Comparison of ENCODE assay signal across 11 cellular contexts in genomic region chr11:11567862-11568650, GRCh38. TPM values are rescaled to one million over a fixed set of nuclear protein-coding genes. Genes with fewer than 3 reads are reported as not detected.
A peak's percentile ranks its signal among the peaks of the same experiment; 100 is the strongest.
DNase-seq lines count a peak whose midpoint lies in the region; ATAC-seq and TF ChIP-seq lines count a peak whose summit lies in the region.
"Had no signal": no experiment of that assay in that cellular context is flagged by ENCODE, and none has a peak within 500 bp of the region (broad histone marks: within the 10 kb centered on the region; RNA-seq: fewer than 3 reads in every experiment).

No MANE protein-coding gene starts in this region.

- RAD21 ChIA-PET in HCT116 (lab: Charles Lee; ENCODE audit: low non-redundant PET in 1 of 2, low total read pairs in 2 of 2, uncharacterized antibody in 2 of 2, unreplicated experiment in 2 of 2): no interaction called here

- no peak overlapping the region for H3K18ac ChIP-seq in mesenchymal stem cell (ENCODE audit: low read depth in 1 of 2, low read length in 2 of 2)

- ATAC-seq in HCT116 (peak; percentile 82), left lobe of liver (no peak)
- ATAC-seq in activated CD8-positive, alpha-beta T cell treated with anti-CD3 and anti-CD28 coated beads for 36 hours: peak; percentile 89

- POLR2A ChIA-PET in HCT116 (lab: Charles Lee): no interaction called here
- POLR2A ChIA-PET in activated CD8-positive, alpha-beta T cell treated with anti-CD3 and anti-CD28 coated beads for 36 hours (lab: Charles Lee): no interaction called here

- H4K8ac ChIP-seq in mesenchymal stem cell (ENCODE audit: low read length): no peak overlapping the region

- H3K36me3 ChIP-seq in BLaER1 (no peaks in the 10 kb centered on the region), HCT116 (ENCODE audit: control insufficient read depth in 1 of 2, insufficient read depth in 2 of 2, low read length in 2 of 2) (no peaks in the 10 kb centered on the region), mesenchymal stem cell (ENCODE audit: control insufficient read depth in 1 of 2, insufficient read depth in 2 of 2, low read depth in 1 of 2, low read length in 2 of 2) (no peaks in the 10 kb centered on the region), Peyer's patch (no peaks in the 10 kb centered on the region)
- H3K36me3 ChIP-seq: stomach had no signal

- intact Hi-C loops in HCT116 (cut with micrococcal nuclease): no loop called here
- intact Hi-C loops in activated CD8-positive, alpha-beta T cell treated with anti-CD3 and anti-CD28 coated beads for 36 hours (cut with micrococcal nuclease): no loop called here

- no peak overlapping the region for H2BK120ac ChIP-seq in mesenchymal stem cell (ENCODE audit: low read depth, low read length)

- no peaks in the 10 kb centered on the region for H4K20me1 ChIP-seq in BLaER1
- no peaks in the 10 kb centered on the region for H4K20me1 ChIP-seq in HCT116 (ENCODE audit: insufficient read depth)

- H3K4ac ChIP-seq in mesenchymal stem cell (ENCODE audit: low read depth in 1 of 2, low read length in 2 of 2): no peak overlapping the region

- no peaks in the 10 kb centered on the region for H3K79me1 ChIP-seq in mesenchymal stem cell (replicated peaks; ENCODE audit: low read length, poor library complexity, severe bottlenecking)

- H3K4me3 Mint-ChIP-seq in activated CD8-positive, alpha-beta T cell treated with anti-CD3 and anti-CD28 coated beads for 36 hours: no peak overlapping the region
- H3K4me3 Mint-ChIP-seq: activated T-cell treated with anti-CD3 and anti-CD28 coated beads, Interleukin-2, amount 50 U/mL, for 4 hours had no signal

- H3K14ac ChIP-seq in mesenchymal stem cell (ENCODE audit: low read length in 2 of 2): no peak overlapping the region

- no peak for TF ChIP-seq CTCF in HCT116 (IDR thresholded peaks at IDR 0.05 in 2 of 3, conservative IDR thresholded peaks at IDR 0.05 in 1 of 3; ENCODE audit: borderline replicate concordance in 1 of 3, insufficient read depth in 1 of 3, low read depth in 2 of 3, low read length in 2 of 3)
- no peak for TF ChIP-seq CTCF in activated CD8-positive, alpha-beta T cell treated with anti-CD3 and anti-CD28 coated beads for 36 hours (IDR thresholded peaks at IDR 0.05)
- TF ChIP-seq CTCF in Peyer's patch (IDR thresholded peaks at IDR 0.05): no peak

- CTCF ChIA-PET in HCT116 (lab: Charles Lee): interaction anchor here (1.4 kb wide), 1 partner anchor 540 kb away, joined by 3 read pairs; no protein-coding TSS in a partner anchor
- CTCF ChIA-PET in activated CD8-positive, alpha-beta T cell treated with anti-CD3 and anti-CD28 coated beads for 36 hours (lab: Charles Lee): no interaction called here

- H3K79me2 ChIP-seq in HCT116 (ENCODE audit: insufficient read depth, low read length): peaks cover 23% of the 10 kb centered on the region; the same call in 1 of the 2 replicates

- WGBS in mesenchymal stem cell: 76% methylated on average over 4 of the region's 8 CpGs

- no peak overlapping the region for H3K23ac ChIP-seq in mesenchymal stem cell (ENCODE audit: low read length in 2 of 2)

- H3K27ac Mint-ChIP-seq in activated CD8-positive, alpha-beta T cell treated with anti-CD3 and anti-CD28 coated beads for 36 hours: no peak overlapping the region

- 0 out of 2 replicates have a peak, but pooled peaks cover 3% of the 10 kb centered on the region for H3K9me2 ChIP-seq in HCT116 (ENCODE audit: insufficient read depth)

- H3K9me3 ChIP-seq in BLaER1 (no peaks in the 10 kb centered on the region), HCT116 (ENCODE audit: control insufficient read depth in 1 of 2, insufficient read depth in 1 of 2, low read depth in 1 of 2, low read length in 2 of 2) (no peaks in the 10 kb centered on the region), mesenchymal stem cell (ENCODE audit: control insufficient read depth, low read length) (no peaks in the 10 kb centered on the region), Peyer's patch (no peaks in the 10 kb centered on the region)
- H3K9me3 ChIP-seq: stomach had no signal

- no peak overlapping the region for H4K91ac ChIP-seq in mesenchymal stem cell (ENCODE audit: low read length)

- DNase-seq in HCT116 (ENCODE audit: low read depth, low spot score): peak; percentile 22
- DNase-seq in activated CD8-positive, alpha-beta T cell treated with anti-CD3 and anti-CD28 coated beads for 36 hours: peak; percentile 35
- peak; percentile 15 for DNase-seq in mesenchymal stem cell
- no peak for DNase-seq in SHP77 treated with DMSO at 0.1 percent for 48 hours (lab: John Stamatoyannopoulos, UW)
- DNase-seq in AG20443 (ENCODE audit: low spot score): no peak
- DNase-seq in Peyer's patch: no peak
- no peak for DNase-seq in left lobe of liver (ENCODE audit: low spot score)
- DNase-seq: activated T-cell treated with anti-CD3 and anti-CD28 coated beads, Interleukin-2, amount 50 U/mL, for 4 hours; stomach had no signal

- H3K4me2 ChIP-seq in BLaER1: peak overlapping the region; percentile 3
- peak overlapping the region; percentile 63 for H3K4me2 ChIP-seq in HCT116 (ENCODE audit: low read length)
- no peak overlapping the region for H3K4me2 ChIP-seq in mesenchymal stem cell (ENCODE audit: low read length, poor library complexity, severe bottlenecking)

- no peak for TF ChIP-seq RAD21 in HCT116 (IDR thresholded peaks at IDR 0.05; ENCODE audit: low read depth)

- H2AK5ac ChIP-seq in mesenchymal stem cell (ENCODE audit: low read length, severe bottlenecking): no peak overlapping the region

- no peaks in the 10 kb centered on the region for H3K36me3 Mint-ChIP-seq in activated CD8-positive, alpha-beta T cell treated with anti-CD3 and anti-CD28 coated beads for 36 hours (ENCODE audit: low read depth)

- H3K27me3 Mint-ChIP-seq in activated CD8-positive, alpha-beta T cell treated with anti-CD3 and anti-CD28 coated beads for 36 hours: peaks cover 5% of the 10 kb centered on the region

- peaks cover 24% of the 10 kb centered on the region for H3K4me1 ChIP-seq in BLaER1
- peaks cover 21 to 38% of the 10 kb centered on the region in 2 experiments for H3K4me1 ChIP-seq in HCT116 (ENCODE audit: control insufficient read depth in 1 of 2, insufficient read depth in 2 of 2, low read length in 2 of 2)
- H3K4me1 ChIP-seq in mesenchymal stem cell (ENCODE audit: control insufficient read depth, insufficient read depth, low read depth, low read length): peaks cover 2% of the 10 kb centered on the region
- no peaks in the 10 kb centered on the region for H3K4me1 ChIP-seq in Peyer's patch

- H3K27ac ChIP-seq in BLaER1 (no peak overlapping the region), HCT116 (ENCODE audit: low read depth, low read length) (peak overlapping the region; percentile 18), mesenchymal stem cell (ENCODE audit: low read length, poor library complexity, severe bottlenecking) (no peak overlapping the region), Peyer's patch (no peak overlapping the region)
- H3K27ac ChIP-seq: C4-2B, stomach had no signal

- H3K9me3 Mint-ChIP-seq in activated CD8-positive, alpha-beta T cell treated with anti-CD3 and anti-CD28 coated beads for 36 hours: no peaks in the 10 kb centered on the region
- H3K9me3 Mint-ChIP-seq: activated T-cell treated with anti-CD3 and anti-CD28 coated beads, Interleukin-2, amount 50 U/mL, for 4 hours had no signal

- no peak overlapping the region for H2BK15ac ChIP-seq in mesenchymal stem cell (ENCODE audit: low read depth, poor library complexity, severe bottlenecking)

- H2BK5ac ChIP-seq in mesenchymal stem cell (ENCODE audit: low read depth, low read length, poor library complexity, severe bottlenecking): no peak overlapping the region

- no peak overlapping the region for H2BK12ac ChIP-seq in mesenchymal stem cell (ENCODE audit: low read length in 2 of 2)

- peaks cover 6% of the 10 kb centered on the region for H3K4me1 Mint-ChIP-seq in activated CD8-positive, alpha-beta T cell treated with anti-CD3 and anti-CD28 coated beads for 36 hours (ENCODE audit: low read depth)

- TF ChIP-seq POLR2A in HCT116 (IDR thresholded peaks at IDR 0.05; ENCODE audit: borderline replicate concordance, extremely low read depth, insufficient read depth, insufficient read length): no peak
- TF ChIP-seq POLR2A in Peyer's patch (IDR thresholded peaks at IDR 0.05): no peak

- no TSS peak for BruUV-seq in HCT116 (replicated peaks; lab: Mats Ljungman, UMichigan)

- H3K4me3 ChIP-seq in BLaER1: no peak overlapping the region
- H3K4me3 ChIP-seq in HCT116 (replicated peaks in 1 of 2; ENCODE audit: low read depth in 1 of 2, low read length in 2 of 2): peak overlapping the region in 1 of 2 experiments; percentile 14; a peak in 2 of 4 replicates
- no peak overlapping the region for H3K4me3 ChIP-seq in mesenchymal stem cell (ENCODE audit: insufficient read depth in 1 of 2, low read depth in 1 of 2, low read length in 2 of 2)
- H3K4me3 ChIP-seq in Peyer's patch: no peak overlapping the region
- H3K4me3 ChIP-seq: stomach had no signal

- H2AFZ ChIP-seq in HCT116 (ENCODE audit: low read depth, low read length, poor library complexity, severe bottlenecking) (no peak overlapping the region), mesenchymal stem cell (ENCODE audit: low read depth, low read length) (no peak overlapping the region)

- H3K27me3 ChIP-seq in BLaER1: no peaks in the 10 kb centered on the region
- H3K27me3 ChIP-seq in HCT116 (ENCODE audit: insufficient read depth, low read length): no peaks in the 10 kb centered on the region
- peaks cover 21 to 30% of the 10 kb centered on the region in 2 experiments for H3K27me3 ChIP-seq in mesenchymal stem cell (ENCODE audit: control insufficient read depth in 1 of 2, insufficient read depth in 1 of 2, low read length in 2 of 2)
- H3K27me3 ChIP-seq in Peyer's patch: no peaks in the 10 kb centered on the region

- H3K9ac ChIP-seq in BLaER1: no peak overlapping the region
- 0 out of 2 replicates have a peak overlapping the region, but pooled peaks have one; percentile 8 for H3K9ac ChIP-seq in HCT116 (ENCODE audit: low read length)
- H3K9ac ChIP-seq in mesenchymal stem cell (ENCODE audit: low read length): no peak overlapping the region

TF ChIP-seq in HCT116, 20 proteins besides CTCF, POLR2A, EP300 and RAD21 (continues in another document):
- TF ChIP-seq FOSL1 (IDR thresholded peaks at IDR 0.05; ENCODE audit: low read depth): peak; percentile 67
- TF ChIP-seq SIN3A (IDR thresholded peaks at IDR 0.05; ENCODE audit: low read depth): no peak
- peak; percentile 71 for TF ChIP-seq JUND (IDR thresholded peaks at IDR 0.05)
- TF ChIP-seq CBX3 (IDR thresholded peaks at IDR 0.05; ENCODE audit: low read depth): peak; percentile 28; the same call in 1 of the 2 replicates
- TF ChIP-seq ELF1 (IDR thresholded peaks at IDR 0.05; ENCODE audit: borderline replicate concordance, low read depth): no peak
- TF ChIP-seq SRF (IDR thresholded peaks at IDR 0.05; ENCODE audit: low read depth): no peak

RNA-seq across cellular contexts. Expression of gene GALNT18, which starts 53.7 kb away (rescaled TPM):
- total RNA-seq in HCT116 (2021; ENCODE audit: unreplicated experiment) (19.9 TPM), Peyer's patch (10 to 100 TPM in 2 of 4 donors, 1 to 10 TPM in 2; 3.5 to 31.4 (median 11.1) TPM), left lobe of liver (5.7 TPM)
- 22.3 and 25.1 TPM in 2 replicates for polyA plus RNA-seq in HCT116 (2012)
- total RNA-seq in activated CD8-positive, alpha-beta T cell treated with anti-CD3 and anti-CD28 coated beads for 36 hours: 1 to 10 TPM; 6.8 to 7.4 TPM
- 1.7 TPM for polyA plus RNA-seq in mesenchymal stem cell (2013, experiment 1 of 2)
- 1.8 TPM for polyA plus RNA-seq in mesenchymal stem cell (2013, experiment 2 of 2)

Comparison
In these comparisons a context has a peak if more than half of its experiments do, and no peak if none do; other contexts are left out.
1. DNase-seq: peak in HCT116 (single experiment), activated CD8-positive, alpha-beta T cell treated with anti-CD3 and anti-CD28 coated beads for 36 hours (single experiment) and mesenchymal stem cell (single experiment); none in SHP77 treated with DMSO at 0.1 percent for 48 hours (single experiment), AG20443 (single experiment), Peyer's patch (0 of 3) and left lobe of liver (single experiment).